21 cellular contexts compared by ENCODE assay signal in the genomic region with DNA sequence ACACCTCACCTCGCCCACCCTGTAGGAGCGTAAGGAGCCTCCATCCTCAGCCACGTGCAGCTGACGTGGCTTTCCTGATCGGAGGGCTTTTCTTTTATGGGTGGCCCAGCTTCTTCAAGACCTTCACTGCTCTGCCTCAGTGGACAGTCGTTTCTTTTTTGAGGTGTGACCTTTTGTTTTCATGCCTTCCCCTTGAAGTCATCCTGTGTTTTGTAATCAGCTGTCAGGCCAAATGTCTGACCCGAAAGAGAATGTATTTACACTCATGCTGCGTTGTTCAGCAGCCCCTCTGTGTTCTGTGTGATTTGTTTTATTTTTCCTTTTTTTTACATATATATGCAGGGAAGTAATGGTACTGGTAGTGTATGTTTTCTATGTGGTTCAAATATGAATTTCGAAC. TPM values are rescaled to one million over a fixed set of nuclear protein-coding genes. Genes with fewer than 3 reads are reported as not detected.
"Had no signal": no experiment of that assay in that cellular context is flagged by ENCODE, and none has a peak within 500 bp of the region (broad histone marks: within the 10 kb centered on the region; RNA-seq: fewer than 3 reads in every experiment).

No MANE protein-coding gene starts in this region.

- H3K4me1 ChIP-seq: breast epithelium had no signal

- H3K27ac ChIP-seq: breast epithelium, coronary artery, epithelial cell of prostate, skin epidermis had no signal

- H3K4me3 Mint-ChIP-seq: activated CD4-positive, alpha-beta memory T cell treated with anti-CD3 and anti-CD28 coated beads, Interleukin-2, amount 10 ng/mL, durations not matched to agents 7 days and 5 days; activated naive CD8-positive, alpha-beta T cell; immature natural killer cell; T-helper 2 cell treated with Interferon-gamma antibody and Interleukin-4, amounts not matched to agents 5 μg/mL and 100 μg/mL, for 36 hours had no signal

- H3K4me3 ChIP-seq: breast epithelium, coronary artery, skin epidermis, stomach had no signal

- H3K9me3 ChIP-seq: breast epithelium, stomach had no signal

- H3K36me3 ChIP-seq: breast epithelium had no signal

- H3K9me3 Mint-ChIP-seq: activated CD4-positive, alpha-beta memory T cell treated with anti-CD3 and anti-CD28 coated beads, Interleukin-2, amount 10 ng/mL, durations not matched to agents 7 days and 5 days; immature natural killer cell; T-helper 2 cell treated with Interferon-gamma antibody and Interleukin-4, amounts not matched to agents 5 μg/mL and 100 μg/mL, for 36 hours had no signal

- H3K27ac Mint-ChIP-seq: activated CD4-positive, alpha-beta memory T cell treated with anti-CD3 and anti-CD28 coated beads, Interleukin-2, amount 10 ng/mL, durations not matched to agents 7 days and 5 days; activated naive CD8-positive, alpha-beta T cell; T-helper 2 cell treated with Interferon-gamma antibody and Interleukin-4, amounts not matched to agents 5 μg/mL and 100 μg/mL, for 36 hours had no signal

- H3K27me3 ChIP-seq: breast epithelium, stomach had no signal

- ATAC-seq: left lobe of liver had no signal

- DNase-seq: activated CD4-positive, alpha-beta memory T cell treated with anti-CD3 and anti-CD28 coated beads, Interleukin-2, amount 10 ng/mL, durations not matched to agents 7 days and 5 days; activated CD4-positive, alpha-beta T cell treated with anti-CD3 and anti-CD28 coated beads for 1 hour; activated gamma-delta T cell; activated T-cell treated with anti-CD3 and anti-CD28 coated beads, Interleukin-2, amount 50 U/mL, for 48 hours; aorta; effector CD8-positive, alpha-beta T cell; immature natural killer cell; mesendoderm; SIG-M5; stimulated activated CD4-positive, alpha-beta T cell treated with anti-CD3 and anti-CD28 coated beads, Interleukin-4, amount 100 ng/mL, for 4 hours; stomach had no signal

- H3K27me3 Mint-ChIP-seq: activated naive CD8-positive, alpha-beta T cell had no signal

RNA-seq across cellular contexts. Expression of a gene that starts 41.8 kb away (rescaled TPM):
- total RNA-seq: activated CD4-positive, alpha-beta memory T cell treated with anti-CD3 and anti-CD28 coated beads, Interleukin-2, amount 10 ng/mL, durations not matched to agents 7 days and 5 days; aorta; breast epithelium; glomerular endothelial cell; left lobe of liver; osteoblast had no signal
- polyA plus RNA-seq: immature natural killer cell, neural cell had no signal
